ENCODE assay signal across 7 cellular contexts in the genomic region with DNA sequence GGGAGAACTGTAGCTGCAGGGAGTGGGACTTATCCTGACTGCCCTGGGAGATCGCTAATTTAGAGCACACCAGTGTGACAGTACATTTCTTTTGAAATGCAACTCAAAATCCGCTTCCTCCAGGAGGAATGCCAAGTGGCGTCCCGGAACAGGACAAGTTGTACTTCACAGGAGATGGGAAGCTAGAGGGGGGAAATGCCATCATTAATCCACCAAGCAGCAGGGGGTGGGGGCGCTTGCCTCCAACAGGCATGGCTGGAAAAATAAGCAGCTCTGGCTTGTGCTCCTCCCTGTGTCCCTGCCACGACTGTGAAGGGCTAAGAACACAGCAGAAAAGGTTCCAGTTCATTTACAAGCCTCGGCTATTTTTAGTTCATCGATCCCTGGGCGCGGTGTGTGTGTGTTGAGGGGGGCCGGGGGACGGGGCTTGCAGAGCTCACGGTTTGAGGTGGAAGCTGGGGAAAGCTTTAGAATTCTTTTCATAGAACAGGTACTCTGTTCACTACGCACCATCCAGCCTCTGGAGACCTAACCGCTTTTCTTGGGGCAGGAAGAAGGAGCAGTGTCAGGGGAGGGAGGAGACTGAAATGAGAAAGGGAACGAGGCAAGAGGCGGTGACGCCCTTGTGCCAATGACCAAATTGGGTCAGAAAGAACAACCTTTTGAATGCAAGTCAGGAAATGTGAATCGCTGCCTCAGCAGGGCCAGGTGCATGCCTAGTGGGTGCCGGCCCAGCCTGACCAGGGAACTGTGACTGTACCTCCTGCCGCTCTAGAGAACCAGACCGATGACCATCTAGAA.
A peak's percentile ranks its signal among the peaks of the same experiment; 100 is the strongest.
DNase-seq lines count a peak whose midpoint lies in the region; ATAC-seq and TF ChIP-seq lines count a peak whose summit lies in the region.

No MANE protein-coding gene starts in this region.

- H3K9me3 ChIP-seq in NT2/D1 (ENCODE audit: insufficient read depth, low read length) = no peaks in the 10 kb centered on the region

- no peak overlapping the region for H3K9ac ChIP-seq in NT2/D1 (ENCODE audit: insufficient read length, low read depth)

- H3K4me1 Mint-ChIP-seq in stimulated activated effector memory CD8-positive, alpha-beta T cell treated with anti-CD3 and anti-CD28 coated beads, Interleukin-12 subunit alpha, Interleukin-12 subunit beta, amount 100 ng/mL, for 72 hours = peaks cover 43% of the 10 kb centered on the region

- no peaks in the 10 kb centered on the region for H3K36me3 Mint-ChIP-seq in stimulated activated effector memory CD8-positive, alpha-beta T cell treated with anti-CD3 and anti-CD28 coated beads, Interleukin-12 subunit alpha, Interleukin-12 subunit beta, amount 100 ng/mL, for 72 hours

- peak overlapping the region; percentile 9 for H3K4me3 ChIP-seq in NT2/D1 (ENCODE audit: insufficient read length, low read depth)

- DNase-seq in NT2/D1 (ENCODE audit: low read depth, low spot score) (peak; percentile 23), left kidney (ENCODE audit: low read depth, low spot score) (peak; percentile 59), MV-4-11 (lab: John Stamatoyannopoulos, UW) (no peak)
- DNase-seq in central memory CD4-positive, alpha-beta T cell = peak; percentile 19
- no peak for DNase-seq in stimulated activated effector memory CD8-positive, alpha-beta T cell treated with anti-CD3 and anti-CD28 coated beads, Interleukin-12 subunit alpha, Interleukin-12 subunit beta, amount 100 ng/mL, for 72 hours (ENCODE audit: low spot score in 2 of 2)

- no peaks in the 10 kb centered on the region for H3K27me3 ChIP-seq in NT2/D1 (ENCODE audit: insufficient read depth, insufficient read length)

- H3K4me1 ChIP-seq in NT2/D1 (ENCODE audit: insufficient read depth, insufficient read length) = peaks cover 2% of the 10 kb centered on the region

- no peaks in the 10 kb centered on the region for H3K9me3 Mint-ChIP-seq in stimulated activated effector memory CD8-positive, alpha-beta T cell treated with anti-CD3 and anti-CD28 coated beads, Interleukin-12 subunit alpha, Interleukin-12 subunit beta, amount 100 ng/mL, for 72 hours

- peak overlapping the region; percentile 54 for H3K4me3 Mint-ChIP-seq in stimulated activated effector memory CD8-positive, alpha-beta T cell treated with anti-CD3 and anti-CD28 coated beads, Interleukin-12 subunit alpha, Interleukin-12 subunit beta, amount 100 ng/mL, for 72 hours

- ATAC-seq in GM18505 (IDR thresholded peaks at IDR 0.05; ENCODE audit: unreplicated experiment) (peak; percentile 53), HG03108 (IDR thresholded peaks at IDR 0.05; ENCODE audit: unreplicated experiment) (peak; percentile 72)
- peak; percentile 64 for ATAC-seq in stimulated activated effector memory CD8-positive, alpha-beta T cell treated with anti-CD3 and anti-CD28 coated beads, Interleukin-12 subunit alpha, Interleukin-12 subunit beta, amount 100 ng/mL, for 72 hours

- no peaks in the 10 kb centered on the region for H3K36me3 ChIP-seq in NT2/D1 (ENCODE audit: insufficient read depth, insufficient read length, low read length)

- TF ChIP-seq POLR2A in GM18505 (IDR thresholded peaks at IDR 0.05; ENCODE audit: borderline replicate concordance, extremely low read depth, insufficient read depth, insufficient read length) = no peak

- no peak overlapping the region for H3K27ac Mint-ChIP-seq in stimulated activated effector memory CD8-positive, alpha-beta T cell treated with anti-CD3 and anti-CD28 coated beads, Interleukin-12 subunit alpha, Interleukin-12 subunit beta, amount 100 ng/mL, for 72 hours

Comparison
In these comparisons a context has a peak if more than half of its experiments do, and no peak if none do; other contexts are left out.
1. DNase-seq: peak in NT2/D1 (single experiment), central memory CD4-positive, alpha-beta T cell (single experiment) and left kidney (single experiment); none in stimulated activated effector memory CD8-positive, alpha-beta T cell treated with anti-CD3 and anti-CD28 coated beads, Interleukin-12 subunit alpha, Interleukin-12 subunit beta, amount 100 ng/mL, for 72 hours (0 of 2) and MV-4-11 (single experiment).
2. Peak in every context shown above with its lines, with median percentiles within 50 percentile points of each other: ATAC-seq.